11 cellular contexts compared by ENCODE assay signal in the genomic region with DNA sequence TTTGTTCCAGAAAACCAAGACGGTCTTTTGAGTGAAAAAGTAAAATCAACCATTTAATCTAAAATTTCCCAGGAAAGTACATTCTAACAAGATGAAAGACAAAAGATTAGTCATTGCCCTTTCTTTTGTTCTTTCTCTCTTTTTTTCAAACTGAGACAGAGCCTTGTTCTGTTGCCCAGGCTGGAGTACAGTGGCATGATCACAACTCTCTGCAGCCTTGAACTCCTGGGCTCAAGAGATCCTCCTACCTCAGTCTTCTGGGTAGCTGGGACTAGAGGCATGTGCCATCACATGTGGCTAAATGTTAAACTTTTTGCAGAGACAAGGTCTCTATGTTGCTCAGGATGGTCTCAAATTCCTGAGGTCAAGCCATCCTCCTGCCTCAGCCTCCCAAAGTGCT.
"Had no signal": no experiment of that assay in that cellular context is flagged by ENCODE, and none has a peak within 500 bp of the region (broad histone marks: within the 10 kb centered on the region; RNA-seq: fewer than 3 reads in every experiment).

No MANE protein-coding gene starts in this region.

- H3K9me3 Mint-ChIP-seq: natural killer cell had no signal

- H3K27ac Mint-ChIP-seq: natural killer cell had no signal

- H3K4me3 Mint-ChIP-seq: natural killer cell had no signal

- H3K27ac ChIP-seq: ascending aorta had no signal

- H3K9me3 ChIP-seq: ascending aorta, esophagus squamous epithelium, heart left ventricle, right atrium auricular region had no signal

- H3K4me1 ChIP-seq: ascending aorta had no signal

- H3K27me3 ChIP-seq: ascending aorta, esophagus squamous epithelium, heart left ventricle, right atrium auricular region had no signal

- ATAC-seq: heart left ventricle, left colon, natural killer cell had no signal

- H3K36me3 Mint-ChIP-seq: natural killer cell had no signal

- DNase-seq: activated CD8-positive, alpha-beta memory T cell treated with anti-CD3 and anti-CD28 coated beads for 24 hours; esophagus squamous epithelium; foreskin fibroblast; heart left ventricle; left colon; natural killer cell; nucleus accumbens; small intestine; trophoblast cell had no signal

- H3K4me3 ChIP-seq: ascending aorta, esophagus squamous epithelium, heart left ventricle, right atrium auricular region had no signal
